In genomic region chr18:79982736-79983135, GRCh38 we compare ENCODE assay signal across 10 cellular contexts. TPM values are rescaled to one million over a fixed set of nuclear protein-coding genes. Genes with fewer than 3 reads are reported as not detected.
DNase-seq lines count a peak whose midpoint lies in the region; ATAC-seq and TF ChIP-seq lines count a peak whose summit lies in the region.
"Had no signal": no experiment of that assay in that cellular context is flagged by ENCODE, and none has a peak within 500 bp of the region (broad histone marks: within the 10 kb centered on the region; RNA-seq: fewer than 3 reads in every experiment).

No MANE protein-coding gene starts in this region.

- peak overlapping the region; percentile 29 for H3K4me3 Mint-ChIP-seq in activated naive CD4-positive, alpha-beta T cell treated with anti-CD3 and anti-CD28 coated beads for 36 hours
- no peak overlapping the region for H3K4me3 Mint-ChIP-seq in T-helper 1 cell treated with Interleukin-12 subunit alpha and Interleukin-12 subunit beta and Interleukin-4 antibody, amounts not matched to agents 30 μg/mL and 1 μg/mL, for 36 hours
- H3K4me3 Mint-ChIP-seq in stimulated activated naive B cell treated with anti-CD40 and anti-IgM and Interleukin-4, amounts not matched to agents 10 μg/mL and 1 μg/mL and 100 μg/mL, for 72 hours: no peak overlapping the region

- no peak for TF ChIP-seq CTCF in OCI-LY7 (conservative IDR thresholded peaks at IDR 0.05; ENCODE audit: low read length)

- peaks cover 8% of the 10 kb centered on the region for H3K4me1 ChIP-seq in OCI-LY7 (ENCODE audit: insufficient read depth, low read length, poor library complexity, severe bottlenecking)
- H3K4me1 ChIP-seq: SJCRH30 had no signal

- no peaks in the 10 kb centered on the region for H3K9me3 Mint-ChIP-seq in activated naive CD4-positive, alpha-beta T cell treated with anti-CD3 and anti-CD28 coated beads for 36 hours
- no peaks in the 10 kb centered on the region for H3K9me3 Mint-ChIP-seq in T-helper 1 cell treated with Interleukin-12 subunit alpha and Interleukin-12 subunit beta and Interleukin-4 antibody, amounts not matched to agents 30 μg/mL and 1 μg/mL, for 36 hours
- H3K9me3 Mint-ChIP-seq in stimulated activated naive B cell treated with anti-CD40 and anti-IgM and Interleukin-4, amounts not matched to agents 10 μg/mL and 1 μg/mL and 100 μg/mL, for 72 hours: no peaks in the 10 kb centered on the region

- CTCF ChIA-PET in activated naive CD4-positive, alpha-beta T cell treated with anti-CD3 and anti-CD28 coated beads for 36 hours (lab: Charles Lee): no interaction called here
- CTCF ChIA-PET in OCI-LY7 (lab: Charles Lee; ENCODE audit: unreplicated experiment): no interaction called here

- peaks cover 33% of the 10 kb centered on the region for H4K20me1 ChIP-seq in OCI-LY7 (ENCODE audit: insufficient read depth, low read length)

- no peaks in the 10 kb centered on the region for H3K9me3 ChIP-seq in OCI-LY7 (ENCODE audit: low read length)
- H3K9me3 ChIP-seq: SJCRH30 had no signal

- ATAC-seq in stimulated activated naive B cell treated with anti-CD40 and anti-IgM and Interleukin-4, amounts not matched to agents 10 μg/mL and 1 μg/mL and 100 μg/mL, for 72 hours (replicated peaks): peak in 1 of 2 donors; percentile 49
- no peak for ATAC-seq in HG02798 (IDR thresholded peaks at IDR 0.05; ENCODE audit: poor library complexity, unreplicated experiment)
- no peak for ATAC-seq in GM21576 (IDR thresholded peaks at IDR 0.05; ENCODE audit: unreplicated experiment)

- DNase-seq in activated naive CD4-positive, alpha-beta T cell treated with anti-CD3 and anti-CD28 coated beads for 36 hours: peak; percentile 62
- no peak for DNase-seq in activated naive CD4-positive, alpha-beta T cell (lab: John Stamatoyannopoulos, UW)
- DNase-seq in fibroblast of gingiva (ENCODE audit: low read depth) (peak; percentile 32), OCI-LY7 (ENCODE audit: low spot score) (no peak)
- no peak for DNase-seq in stimulated activated naive B cell treated with anti-CD40 and anti-IgM and Interleukin-4, amounts not matched to agents 10 μg/mL and 1 μg/mL and 100 μg/mL, for 72 hours
- DNase-seq: Calu3, SJCRH30 had no signal

- no peaks in the 10 kb centered on the region for H3K9me2 ChIP-seq in OCI-LY7 (ENCODE audit: insufficient read depth, low read length)

- peak overlapping the region; percentile 71 for H3K27ac Mint-ChIP-seq in activated naive CD4-positive, alpha-beta T cell treated with anti-CD3 and anti-CD28 coated beads for 36 hours
- H3K27ac Mint-ChIP-seq in T-helper 1 cell treated with Interleukin-12 subunit alpha and Interleukin-12 subunit beta and Interleukin-4 antibody, amounts not matched to agents 30 μg/mL and 1 μg/mL, for 36 hours: peak overlapping the region; percentile 2
- H3K27ac Mint-ChIP-seq in stimulated activated naive B cell treated with anti-CD40 and anti-IgM and Interleukin-4, amounts not matched to agents 10 μg/mL and 1 μg/mL and 100 μg/mL, for 72 hours: peak overlapping the region; percentile 63

- intact Hi-C loops in activated naive CD4-positive, alpha-beta T cell treated with anti-CD3 and anti-CD28 coated beads for 36 hours (cut with micrococcal nuclease): loop anchor here (2.0 kb wide), 1 partner anchor 172 kb away; no protein-coding TSS in a partner anchor
- intact Hi-C loops in OCI-LY7 (cut with micrococcal nuclease; ENCODE audit: unreplicated experiment): no loop called here

- peaks cover 99% of the 10 kb centered on the region for H3K79me2 ChIP-seq in OCI-LY7 (ENCODE audit: insufficient read depth, low read depth, low read length)

- no peak overlapping the region for H2AFZ ChIP-seq in OCI-LY7 (ENCODE audit: low read length)

- no peaks in the 10 kb centered on the region for H3K27me3 Mint-ChIP-seq in activated naive CD4-positive, alpha-beta T cell treated with anti-CD3 and anti-CD28 coated beads for 36 hours (ENCODE audit: low read depth)
- no peaks in the 10 kb centered on the region for H3K27me3 Mint-ChIP-seq in T-helper 1 cell treated with Interleukin-12 subunit alpha and Interleukin-12 subunit beta and Interleukin-4 antibody, amounts not matched to agents 30 μg/mL and 1 μg/mL, for 36 hours (ENCODE audit: low read depth)
- H3K27me3 Mint-ChIP-seq in stimulated activated naive B cell treated with anti-CD40 and anti-IgM and Interleukin-4, amounts not matched to agents 10 μg/mL and 1 μg/mL and 100 μg/mL, for 72 hours: no peaks in the 10 kb centered on the region

- no peak overlapping the region for H3K27ac ChIP-seq in OCI-LY7 (ENCODE audit: low read depth, low read length, poor library complexity, severe bottlenecking)
- H3K27ac ChIP-seq: SJCRH30 had no signal

- peaks cover 66% of the 10 kb centered on the region for H3K36me3 ChIP-seq in OCI-LY7 (ENCODE audit: insufficient read depth, low read length)
- H3K36me3 ChIP-seq: SJCRH30 had no signal

- peaks cover 35% of the 10 kb centered on the region for H3K36me3 Mint-ChIP-seq in activated naive CD4-positive, alpha-beta T cell treated with anti-CD3 and anti-CD28 coated beads for 36 hours (ENCODE audit: low read depth)
- peaks cover 12% of the 10 kb centered on the region for H3K36me3 Mint-ChIP-seq in T-helper 1 cell treated with Interleukin-12 subunit alpha and Interleukin-12 subunit beta and Interleukin-4 antibody, amounts not matched to agents 30 μg/mL and 1 μg/mL, for 36 hours (ENCODE audit: low read depth)
- peaks cover 25 to 49% of the 10 kb centered on the region in 2 donors for H3K36me3 Mint-ChIP-seq in stimulated activated naive B cell treated with anti-CD40 and anti-IgM and Interleukin-4, amounts not matched to agents 10 μg/mL and 1 μg/mL and 100 μg/mL, for 72 hours

- BruUV-seq in OCI-LY7 (replicated peaks; lab: Mats Ljungman, UMichigan): no TSS peak

- no peak overlapping the region for H3K4me3 ChIP-seq in OCI-LY7 (ENCODE audit: low read depth, low read length, poor library complexity, severe bottlenecking)
- H3K4me3 ChIP-seq: SJCRH30 had no signal

- H3K4me2 ChIP-seq in OCI-LY7 (ENCODE audit: low read length): no peak overlapping the region

- POLR2A ChIA-PET in OCI-LY7 (lab: Charles Lee): no interaction called here

- peaks cover 74% of the 10 kb centered on the region for H3K4me1 Mint-ChIP-seq in activated naive CD4-positive, alpha-beta T cell treated with anti-CD3 and anti-CD28 coated beads for 36 hours (ENCODE audit: low read depth)
- H3K4me1 Mint-ChIP-seq in T-helper 1 cell treated with Interleukin-12 subunit alpha and Interleukin-12 subunit beta and Interleukin-4 antibody, amounts not matched to agents 30 μg/mL and 1 μg/mL, for 36 hours (ENCODE audit: low read depth): peaks cover 56% of the 10 kb centered on the region
- H3K4me1 Mint-ChIP-seq in stimulated activated naive B cell treated with anti-CD40 and anti-IgM and Interleukin-4, amounts not matched to agents 10 μg/mL and 1 μg/mL and 100 μg/mL, for 72 hours: peaks cover 33 to 65% of the 10 kb centered on the region in 2 donors

RNA-seq across cellular contexts. Expression of gene TXNL4A, which starts 5.6 kb away (rescaled TPM):
- total RNA-seq in activated naive CD4-positive, alpha-beta T cell treated with anti-CD3 and anti-CD28 coated beads for 36 hours: 100 to 1,000 TPM; 185 to 186 TPM
- 44.7 and 45.9 TPM in 2 replicates for total RNA-seq in OCI-LY7 (2014; rRNA removed; shearing (Covaris generic))
- total RNA-seq in OCI-LY7 (2022): 91.4 and 95.0 TPM in 2 replicates

RNA-seq across cellular contexts. Expression of gene HSBP1L1, which starts 18.3 kb away (rescaled TPM):
- total RNA-seq in activated naive CD4-positive, alpha-beta T cell treated with anti-CD3 and anti-CD28 coated beads for 36 hours: 10 to 100 TPM; 14.2 to 14.8 TPM
- not detected in 2 replicates for total RNA-seq in OCI-LY7 (2014; rRNA removed; shearing (Covaris generic))
- total RNA-seq in OCI-LY7 (2022): not detected in 2 replicates
- total RNA-seq: SJCRH30 had no signal

RNA-seq across cellular contexts. Expression of gene SLC66A2, which starts 31.3 kb away (rescaled TPM):
- 10 to 100 TPM; 26.0 to 26.8 TPM for total RNA-seq in activated naive CD4-positive, alpha-beta T cell treated with anti-CD3 and anti-CD28 coated beads for 36 hours
- 14.5 and 16.5 TPM in 2 replicates for total RNA-seq in OCI-LY7 (2014; rRNA removed; shearing (Covaris generic))
- 15.1 and 17.9 TPM in 2 replicates for total RNA-seq in OCI-LY7 (2022)

RNA-seq across cellular contexts. Expression of gene RBFA, which starts 51.5 kb away (rescaled TPM):
- total RNA-seq in activated naive CD4-positive, alpha-beta T cell treated with anti-CD3 and anti-CD28 coated beads for 36 hours: 10 to 100 TPM; 35.7 to 36.0 TPM
- total RNA-seq in OCI-LY7 (2014; rRNA removed; shearing (Covaris generic)): 20.4 and 25.9 TPM in 2 replicates
- total RNA-seq in OCI-LY7 (2022): 28.1 and 28.3 TPM in 2 replicates

Comparison
In these comparisons a context has a peak if more than half of its experiments do, and no peak if none do; other contexts are left out.
1. DNase-seq: peak in activated naive CD4-positive, alpha-beta T cell treated with anti-CD3 and anti-CD28 coated beads for 36 hours (single experiment) and fibroblast of gingiva (single experiment); none in activated naive CD4-positive, alpha-beta T cell (0 of 4), stimulated activated naive B cell treated with anti-CD40 and anti-IgM and Interleukin-4, amounts not matched to agents 10 μg/mL and 1 μg/mL and 100 μg/mL, for 72 hours (single experiment) and OCI-LY7 (single experiment).
2. H3K27ac Mint-ChIP-seq: peak in every context shown above with its lines; median percentile 71 in activated naive CD4-positive, alpha-beta T cell treated with anti-CD3 and anti-CD28 coated beads for 36 hours; 63 in stimulated activated naive B cell treated with anti-CD40 and anti-IgM and Interleukin-4, amounts not matched to agents 10 μg/mL and 1 μg/mL and 100 μg/mL, for 72 hours; 2 in T-helper 1 cell treated with Interleukin-12 subunit alpha and Interleukin-12 subunit beta and Interleukin-4 antibody, amounts not matched to agents 30 μg/mL and 1 μg/mL, for 36 hours.
3. RNA of gene HSBP1L1, which starts 18.3 kb away (total RNA-seq): 14.2 to 14.8 TPM in activated naive CD4-positive, alpha-beta T cell treated with anti-CD3 and anti-CD28 coated beads for 36 hours; not detected in OCI-LY7; every median in the first group is over 10 times any median in the second.